Comparison of ENCODE assay signal across 12 cellular contexts in the genomic region with DNA sequence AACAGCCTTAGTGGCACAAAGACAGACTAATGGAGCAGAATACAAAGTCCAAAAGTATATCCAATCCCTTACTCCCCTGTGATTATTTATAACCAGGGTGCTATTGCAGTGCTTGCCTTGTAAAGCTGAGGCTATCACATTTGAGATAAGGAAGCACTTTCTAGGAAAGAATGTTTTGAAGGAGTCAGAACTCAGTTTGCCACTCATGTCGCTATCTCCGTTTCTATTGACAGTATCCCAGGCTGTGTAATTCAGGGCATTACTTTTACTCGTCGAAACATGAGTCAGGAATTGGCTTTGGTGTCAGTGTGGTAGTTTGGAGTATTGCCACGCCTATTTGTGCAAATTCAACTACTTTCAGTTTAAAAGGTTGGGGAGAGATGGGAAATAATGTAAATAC.
DNase-seq lines count a peak whose midpoint lies in the region; ATAC-seq, FAIRE-seq and TF ChIP-seq lines count a peak whose summit lies in the region.
"Had no signal": no experiment of that assay in that cellular context is flagged by ENCODE, and none has a peak within 500 bp of the region (broad histone marks: within the 10 kb centered on the region; RNA-seq: fewer than 3 reads in every experiment).

No MANE protein-coding gene starts in this region.

- ATAC-seq in foreskin keratinocyte (peak; percentile 69), pancreas (peak; percentile 91 to 96 (median 94)), HG02763 (IDR thresholded peaks at IDR 0.05; ENCODE audit: unreplicated experiment) (no peak), GM21619 (IDR thresholded peaks at IDR 0.05; ENCODE audit: unreplicated experiment) (no peak)
- no peak for ATAC-seq in activated T-cell treated with anti-CD3 and anti-CD28 coated beads, Interleukin-2, amount 50 U/mL, for 4 hours
- ATAC-seq: HCT116; naive thymus-derived CD8-positive, alpha-beta T cell had no signal

- H3K4me3 Mint-ChIP-seq in activated naive CD8-positive, alpha-beta T cell treated with anti-CD3 and anti-CD28 coated beads for 36 hours: no peak overlapping the region
- H3K4me3 Mint-ChIP-seq in activated T-cell treated with anti-CD3 and anti-CD28 coated beads, Interleukin-2, amount 50 U/mL, for 4 hours: no peak overlapping the region
- H3K4me3 Mint-ChIP-seq: naive thymus-derived CD8-positive, alpha-beta T cell had no signal

- no peak for FAIRE-seq in pancreas (lab: Jason Lieb, UNC)

- no peaks in the 10 kb centered on the region for H3K4me1 Mint-ChIP-seq in activated naive CD8-positive, alpha-beta T cell treated with anti-CD3 and anti-CD28 coated beads for 36 hours
- no peaks in the 10 kb centered on the region for H3K4me1 Mint-ChIP-seq in activated T-cell treated with anti-CD3 and anti-CD28 coated beads, Interleukin-2, amount 50 U/mL, for 4 hours (ENCODE audit: low read depth)
- H3K4me1 Mint-ChIP-seq: naive thymus-derived CD8-positive, alpha-beta T cell had no signal

- H3K4me1 ChIP-seq in foreskin keratinocyte (peaks cover 20% of the 10 kb centered on the region), pancreas (peaks cover 0 to 10% (median 0%) of the 10 kb centered on the region in 3 donors)

- DNase-seq in HCEC 1CT: peak; percentile 29
- DNase-seq in amniotic epithelial cell (ENCODE audit: low read depth): peak; percentile 41
- DNase-seq in foreskin keratinocyte: peak; percentile 54 to 55
- DNase-seq in pancreas: peak in 3 of 6 donors; percentile 22 to 36 (median 34)
- DNase-seq in activated naive CD8-positive, alpha-beta T cell treated with anti-CD3 and anti-CD28 coated beads for 36 hours: no peak
- DNase-seq in activated T-cell treated with anti-CD3 and anti-CD28 coated beads, Interleukin-2, amount 50 U/mL, for 4 hours: no peak
- DNase-seq: activated CD4-positive, alpha-beta T cell treated with anti-CD3 and anti-CD28 coated beads, Interleukin-2, amount 50 U/mL, for 1 hour; COR-L47; naive thymus-derived CD8-positive, alpha-beta T cell had no signal

- H3K36me3 Mint-ChIP-seq in activated naive CD8-positive, alpha-beta T cell treated with anti-CD3 and anti-CD28 coated beads for 36 hours: no peaks in the 10 kb centered on the region
- no peaks in the 10 kb centered on the region for H3K36me3 Mint-ChIP-seq in activated T-cell treated with anti-CD3 and anti-CD28 coated beads, Interleukin-2, amount 50 U/mL, for 4 hours (ENCODE audit: insufficient read depth)
- H3K36me3 Mint-ChIP-seq: naive thymus-derived CD8-positive, alpha-beta T cell had no signal

- WGBS in pancreas, 2 donors: 19 to 23% methylated on average over 5 of the region's 5 CpGs

- no peaks in the 10 kb centered on the region for H3K27me3 ChIP-seq in foreskin keratinocyte
- H3K27me3 ChIP-seq in pancreas: no peaks in the 10 kb centered on the region

- intact Hi-C loops in pancreas (cut with DNase I): no loop called here

- H3K27ac ChIP-seq in foreskin keratinocyte (peak overlapping the region; percentile 19), pancreas (no peak overlapping the region)

- no peaks in the 10 kb centered on the region for H3K9me3 ChIP-seq in pancreas

- TF ChIP-seq CTCF in foreskin keratinocyte (conservative IDR thresholded peaks at IDR 0.05): no peak
- TF ChIP-seq CTCF in pancreas (IDR thresholded peaks at IDR 0.05): no peak

- H3K27ac Mint-ChIP-seq in activated naive CD8-positive, alpha-beta T cell treated with anti-CD3 and anti-CD28 coated beads for 36 hours: no peak overlapping the region
- H3K27ac Mint-ChIP-seq: naive thymus-derived CD8-positive, alpha-beta T cell had no signal

- H3K4me3 ChIP-seq in pancreas: peak overlapping the region in 1 of 4 donors; percentile 16

- no peaks in the 10 kb centered on the region for H3K9me3 Mint-ChIP-seq in activated naive CD8-positive, alpha-beta T cell treated with anti-CD3 and anti-CD28 coated beads for 36 hours
- H3K9me3 Mint-ChIP-seq in activated T-cell treated with anti-CD3 and anti-CD28 coated beads, Interleukin-2, amount 50 U/mL, for 4 hours: no peaks in the 10 kb centered on the region
- H3K9me3 Mint-ChIP-seq: naive thymus-derived CD8-positive, alpha-beta T cell had no signal

- no peaks in the 10 kb centered on the region for H3K36me3 ChIP-seq in pancreas

- H3K27me3 Mint-ChIP-seq in activated naive CD8-positive, alpha-beta T cell treated with anti-CD3 and anti-CD28 coated beads for 36 hours: peaks cover 8% of the 10 kb centered on the region
- peaks cover 4% of the 10 kb centered on the region for H3K27me3 Mint-ChIP-seq in activated T-cell treated with anti-CD3 and anti-CD28 coated beads, Interleukin-2, amount 50 U/mL, for 4 hours (ENCODE audit: low read depth)

Comparison
In these comparisons a context has a peak if more than half of its experiments do, and no peak if none do; other contexts are left out.
1. DNase-seq: peak in HCEC 1CT (single experiment), amniotic epithelial cell (single experiment) and foreskin keratinocyte (2 of 2); none in activated naive CD8-positive, alpha-beta T cell treated with anti-CD3 and anti-CD28 coated beads for 36 hours (single experiment) and activated T-cell treated with anti-CD3 and anti-CD28 coated beads, Interleukin-2, amount 50 U/mL, for 4 hours (single experiment).
2. ATAC-seq: peak in foreskin keratinocyte (single experiment) and pancreas (4 of 4); none in HG02763 (single experiment), GM21619 (single experiment) and activated T-cell treated with anti-CD3 and anti-CD28 coated beads, Interleukin-2, amount 50 U/mL, for 4 hours (0 of 2).